In the genomic region with DNA sequence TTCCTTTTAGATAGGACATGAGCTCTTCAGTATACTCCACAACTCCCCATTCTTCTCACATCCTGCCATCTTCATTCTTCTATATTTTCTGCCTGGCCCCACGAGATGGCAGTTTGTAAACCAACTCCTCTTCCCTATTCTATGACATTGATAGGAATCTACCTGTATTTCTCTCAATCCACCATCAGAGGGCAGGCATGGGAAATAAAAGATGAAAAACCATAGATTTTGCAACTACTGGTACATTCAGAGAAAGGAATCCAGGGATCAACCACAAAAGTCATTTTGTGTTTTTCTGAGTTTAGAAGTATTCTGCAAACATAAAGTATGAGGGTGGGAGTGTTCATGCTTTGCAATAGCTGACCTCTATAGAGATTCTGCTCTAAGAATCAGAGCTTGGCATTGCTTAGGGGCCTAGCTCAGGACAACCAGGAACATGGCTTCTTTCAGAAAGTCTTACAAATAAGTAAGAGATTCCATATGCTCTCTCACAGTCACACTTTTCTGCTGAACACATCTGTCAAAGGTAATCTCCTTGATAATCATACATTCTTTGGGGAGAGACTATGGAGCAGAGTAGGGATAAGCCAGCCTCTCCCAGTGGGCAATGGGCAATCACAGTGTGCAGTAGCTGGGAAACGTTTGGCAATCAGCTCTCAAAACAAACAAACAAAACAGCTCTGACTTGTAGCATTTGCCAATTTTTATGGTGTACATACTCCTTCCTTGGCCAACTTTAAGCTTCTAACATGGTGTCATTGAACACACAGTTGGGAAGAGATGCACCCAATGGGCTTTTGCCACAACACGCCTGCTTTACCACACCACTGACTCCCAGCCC, we compare ENCODE assay signal across 8 cellular contexts. TPM values are rescaled to one million over a fixed set of nuclear protein-coding genes. Genes with fewer than 3 reads are reported as not detected.
DNase-seq lines count a peak whose midpoint lies in the region; ATAC-seq and TF ChIP-seq lines count a peak whose summit lies in the region.

No MANE protein-coding gene starts in this region.

- no peak overlapping the region for H3K18ac ChIP-seq in mesendoderm (ENCODE audit: low read length)

- no peak overlapping the region for H4K8ac ChIP-seq in mesendoderm (ENCODE audit: low read depth, low read length)

- H4K5ac ChIP-seq in mesendoderm (ENCODE audit: low read length), result no peak overlapping the region

- H3K4me3 ChIP-seq in AG04450 (ENCODE audit: low read depth, low read length) (no peak overlapping the region), Karpas-422 (ENCODE audit: low read length) (no peak overlapping the region), PC-3 (ENCODE audit: low read length) (no peak overlapping the region), dorsolateral prefrontal cortex (no peak overlapping the region), mesendoderm (ENCODE audit: low read length) (no peak overlapping the region)

- no peak overlapping the region for H3K56ac ChIP-seq in mesendoderm (ENCODE audit: low read length)

- H2BK120ac ChIP-seq in mesendoderm (ENCODE audit: low read depth, low read length), result no peak overlapping the region

- no peak overlapping the region for H3K23ac ChIP-seq in mesendoderm (ENCODE audit: low read length)

- BruUV-seq in PC-3 (replicated peaks; lab: Mats Ljungman, UMichigan), result no TSS peak

- intact Hi-C loops in PC-3 (cut with micrococcal nuclease), result loop anchor here (1.0 kb wide), 3 partner anchors 75 to 294 kb away; no protein-coding TSS in a partner anchor
- intact Hi-C loops in dorsolateral prefrontal cortex (cut with DNase I), result loop anchor here (5.0 to 10.0 kb wide), 2 partner anchors 206 to 294 kb away; no protein-coding TSS in a partner anchor

- CTCF ChIA-PET in AG04450 (lab: Charles Lee), result interaction anchor here (0.6 to 2.7 kb wide), 38 partner anchors 9 to 297 kb away, joined by 3 to 29 read pairs (median 4); no protein-coding TSS in a partner anchor
- CTCF ChIA-PET in GM10248 (lab: Yijun Ruan, JAX), result interaction anchor here (0.7 to 5.1 kb wide), 23 partner anchors 8 to 961 kb away, joined by 3 to 33 read pairs (median 4); no protein-coding TSS in a partner anchor
- CTCF ChIA-PET in PC-3 (lab: Charles Lee), result interaction anchor here (0.6 kb wide), 1 partner anchor 67 kb away, joined by 3 read pairs; no protein-coding TSS in a partner anchor

- H4K20me1 ChIP-seq in Karpas-422 (ENCODE audit: insufficient read depth, low read depth, low read length) (no peaks in the 10 kb centered on the region), PC-3 (ENCODE audit: low read length) (no peaks in the 10 kb centered on the region)

- H2AFZ ChIP-seq in Karpas-422 (ENCODE audit: low read length), result no peak overlapping the region
- no peak overlapping the region for H2AFZ ChIP-seq in PC-3 (ENCODE audit: low read length)

- no peaks in the 10 kb centered on the region for H3K36me3 ChIP-seq in Karpas-422 (ENCODE audit: insufficient read depth, low read length)
- no peaks in the 10 kb centered on the region for H3K36me3 ChIP-seq in PC-3 (ENCODE audit: low read depth, low read length)
- H3K36me3 ChIP-seq in mesendoderm (ENCODE audit: control insufficient read depth, insufficient read depth, low read length), result no peaks in the 10 kb centered on the region

- no peaks in the 10 kb centered on the region for H3F3A ChIP-seq in PC-3 (ENCODE audit: low read length, unreplicated experiment)

- H3K79me1 ChIP-seq in mesendoderm (ENCODE audit: low read length), result no peaks in the 10 kb centered on the region

- H3K27ac ChIP-seq in AG04450 (ENCODE audit: low read depth, low read length) (peak overlapping the region; percentile 3), Karpas-422 (ENCODE audit: low read length) (no peak overlapping the region), PC-3 (ENCODE audit: low read length) (no peak overlapping the region), dorsolateral prefrontal cortex (no peak overlapping the region), mesendoderm (ENCODE audit: low read depth, low read length) (no peak overlapping the region)

- DNase-seq in AG04450 (ENCODE audit: low read depth, low spot score), result peak; percentile 72
- peak; percentile 38 for DNase-seq in GM10248 (ENCODE audit: extremely low spot score)
- DNase-seq in Karpas-422, result peak; percentile 81
- peak; percentile 65 for DNase-seq in PC-3
- DNase-seq in dorsolateral prefrontal cortex, result no peak
- peak; percentile 73 for DNase-seq in mesendoderm
- DNase-seq in stimulated activated CD4-positive, alpha-beta T cell treated with anti-CD3 and anti-CD28 coated beads, Interleukin-2, amount 100 ng/mL, for 24 hours, result no peak

- no peaks in the 10 kb centered on the region for H3K9me2 ChIP-seq in Karpas-422 (replicated peaks; ENCODE audit: insufficient read depth, low read length)
- H3K9me2 ChIP-seq in PC-3 (replicated peaks; ENCODE audit: low read length), result no peaks in the 10 kb centered on the region

- peak; percentile 76 for ATAC-seq in PC-3
- ATAC-seq in GM21360 (IDR thresholded peaks at IDR 0.05; ENCODE audit: unreplicated experiment), result no peak

- H3K4ac ChIP-seq in mesendoderm (ENCODE audit: low read depth, low read length), result no peak overlapping the region

- no peak overlapping the region for H2BK15ac ChIP-seq in mesendoderm (replicated peaks; ENCODE audit: low read depth)

- H3K4me2 ChIP-seq in Karpas-422 (ENCODE audit: low read depth, low read length, poor library complexity, severe bottlenecking), result no peak overlapping the region
- no peak overlapping the region for H3K4me2 ChIP-seq in PC-3 (ENCODE audit: low read length)
- H3K4me2 ChIP-seq in mesendoderm (ENCODE audit: low read length), result no peak overlapping the region

- no peaks in the 10 kb centered on the region for H3K79me2 ChIP-seq in Karpas-422 (ENCODE audit: low read length)
- no peaks in the 10 kb centered on the region for H3K79me2 ChIP-seq in PC-3 (ENCODE audit: low read length)
- no peaks in the 10 kb centered on the region for H3K79me2 ChIP-seq in mesendoderm (ENCODE audit: control insufficient read depth, insufficient read depth, low read length)

- POLR2A ChIA-PET in AG04450 (lab: Yijun Ruan, JAX), result no interaction called here
- POLR2A ChIA-PET in GM10248 (lab: Yijun Ruan, JAX), result no interaction called here
- POLR2A ChIA-PET in PC-3 (lab: Charles Lee; ENCODE audit: unreplicated experiment), result no interaction called here

- WGBS in mesendoderm (ENCODE audit: extremely low coverage, insufficient coverage, low lambda C conversion rate), result no CpG with 5 or more reads among the region's 3 CpGs

- H3K27me3 ChIP-seq in AG04450 (ENCODE audit: control insufficient read depth, insufficient read depth, low read length), result no peaks in the 10 kb centered on the region
- H3K27me3 ChIP-seq in Karpas-422 (ENCODE audit: low read length), result 0 out of 2 replicates have a peak, but pooled peaks cover 2% of the 10 kb centered on the region
- 0 out of 2 replicates have a peak, but pooled peaks cover under 1% of the 10 kb centered on the region for H3K27me3 ChIP-seq in PC-3 (ENCODE audit: low read length)
- no peaks in the 10 kb centered on the region for H3K27me3 ChIP-seq in dorsolateral prefrontal cortex
- no peaks in the 10 kb centered on the region for H3K27me3 ChIP-seq in mesendoderm (ENCODE audit: insufficient read depth, low read length, poor library complexity)

- TF ChIP-seq CTCF in AG04450 (IDR thresholded peaks at IDR 0.05; ENCODE audit: low read depth, low read length) (peak; percentile 71), GM10248 (IDR thresholded peaks at IDR 0.05; ENCODE audit: control extremely low read depth, extremely low read depth, low read depth, missing control alignments) (peak; percentile 72), PC-3 (conservative IDR thresholded peaks at IDR 0.05; ENCODE audit: low read depth, low read length) (peak; percentile 65), dorsolateral prefrontal cortex (IDR thresholded peaks at IDR 0.05 in 54 of 56, conservative IDR thresholded peaks at IDR 0.05 in 2 of 56; ENCODE audit: low read depth in 1 of 56, partially characterized antibody in 56 of 56) (peak; percentile 35 to 83 (median 66))

- no peaks in the 10 kb centered on the region for H3K9me3 ChIP-seq in AG04450 (ENCODE audit: control insufficient read depth, insufficient read depth, low read length)
- no peaks in the 10 kb centered on the region for H3K9me3 ChIP-seq in Karpas-422 (ENCODE audit: low read length)
- H3K9me3 ChIP-seq in PC-3 (ENCODE audit: low read length), result no peaks in the 10 kb centered on the region

- H2BK5ac ChIP-seq in mesendoderm (ENCODE audit: low read length), result no peak overlapping the region

- no peak overlapping the region for H2AK5ac ChIP-seq in mesendoderm (ENCODE audit: low read length)

- no peaks in the 10 kb centered on the region for H3K4me1 ChIP-seq in Karpas-422 (ENCODE audit: low read length)
- H3K4me1 ChIP-seq in PC-3 (ENCODE audit: insufficient read depth, low read length), result no peaks in the 10 kb centered on the region
- no peaks in the 10 kb centered on the region for H3K4me1 ChIP-seq in mesendoderm (ENCODE audit: control insufficient read depth, low read depth, low read length)

- H3K9ac ChIP-seq in Karpas-422 (ENCODE audit: low read length) (no peak overlapping the region), PC-3 (ENCODE audit: low read length) (no peak overlapping the region), mesendoderm (ENCODE audit: low read length) (no peak overlapping the region)

RNA-seq across cellular contexts. Expression of a gene that starts 43.1 kb away (rescaled TPM):
- 68.8 and 104 TPM in 2 replicates for polyA plus RNA-seq in AG04450 (2011; rRNA removed)
- polyA minus RNA-seq in AG04450 (2011; rRNA and poly(A)+ RNA removed), result 46.4 and 55.7 TPM in 2 replicates
- 143 and 204 TPM in 2 replicates for total RNA-seq in Karpas-422 (2014; rRNA removed; shearing (Covaris generic); ENCODE audit: low replicate concordance)
- total RNA-seq in PC-3 (2014; rRNA removed) (41.7 and 57.3 TPM in 2 replicates), dorsolateral prefrontal cortex (100 to 1,000 TPM in 7 of 120 experiments, 10 to 100 TPM in 113; 48.1 to 113 (median 82.6) TPM)
- 31.3 TPM for polyA plus RNA-seq in mesendoderm (2013, experiment 1 of 2)
- polyA plus RNA-seq in mesendoderm (2013, experiment 2 of 2), result 32.8 TPM

Comparison
In these comparisons a context has a peak if more than half of its experiments do, and no peak if none do; other contexts are left out.
1. DNase-seq: peak in AG04450 (single experiment), GM10248 (single experiment), Karpas-422 (single experiment), PC-3 (single experiment) and mesendoderm (single experiment); none in dorsolateral prefrontal cortex (0 of 10) and stimulated activated CD4-positive, alpha-beta T cell treated with anti-CD3 and anti-CD28 coated beads, Interleukin-2, amount 100 ng/mL, for 24 hours (0 of 2).
2. Peak in every context shown above with its lines, with median percentiles within 50 percentile points of each other: CTCF ChIP-seq.